Comparison of ENCODE assay signal across 8 cellular contexts in the genomic region with DNA sequence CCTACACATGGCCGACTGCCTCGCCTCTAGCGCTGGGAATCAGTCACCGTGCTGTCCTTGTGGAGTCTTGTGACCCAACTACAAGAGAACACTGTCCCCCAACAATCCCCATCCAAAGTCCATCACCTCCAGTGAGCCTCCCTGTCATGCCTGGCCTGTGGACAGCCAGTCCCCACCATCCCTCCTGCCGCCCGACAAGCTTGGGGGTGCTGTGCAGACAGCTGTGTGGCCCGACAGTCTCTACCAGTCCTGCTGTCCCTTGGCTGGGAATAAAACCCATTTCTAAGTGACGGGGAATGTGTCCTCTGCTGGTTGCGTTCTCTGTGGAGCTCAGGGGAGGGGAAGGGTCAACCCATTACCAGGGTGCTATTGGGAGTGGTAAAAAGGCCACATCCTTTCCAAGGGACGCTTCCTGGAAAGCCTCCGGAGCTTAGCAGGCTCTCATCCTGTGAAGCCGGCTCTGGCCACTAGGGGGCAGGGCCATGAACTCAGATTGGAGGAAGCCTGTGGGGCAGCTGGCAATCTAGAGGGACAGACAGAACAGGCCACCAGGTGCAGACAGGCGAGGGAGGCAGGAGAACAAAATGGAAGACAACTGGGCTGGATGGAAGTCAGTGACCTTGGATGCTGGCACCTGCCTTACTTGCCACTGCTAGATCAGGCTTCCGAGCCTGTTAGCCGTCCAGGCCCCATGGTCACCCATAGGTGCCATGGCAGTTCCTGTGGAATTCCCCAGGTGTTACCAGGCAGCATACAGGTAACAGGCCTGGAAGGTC. TPM values are rescaled to one million over a fixed set of nuclear protein-coding genes. Genes with fewer than 3 reads are reported as not detected.
DNase-seq lines count a peak whose midpoint lies in the region; ATAC-seq and TF ChIP-seq lines count a peak whose summit lies in the region.

No MANE protein-coding gene starts in this region.

- H3K4me1 ChIP-seq in esophagus muscularis mucosa, result peaks cover 0 to 4% (median 0%) of the 10 kb centered on the region in 4 donors
- no peaks in the 10 kb centered on the region for H3K4me1 ChIP-seq in suprapubic skin

- H3K4me3 ChIP-seq in GM12875 (ENCODE audit: low read depth, low read length), result no peak overlapping the region
- H3K4me3 ChIP-seq in esophagus muscularis mucosa, result no peak overlapping the region
- H3K4me3 ChIP-seq in neural cell (ENCODE audit: low read length), result no peak overlapping the region
- H3K4me3 ChIP-seq in suprapubic skin, result no peak overlapping the region

- no peaks in the 10 kb centered on the region for H4K20me1 ChIP-seq in neural cell (ENCODE audit: insufficient read depth)

- H3K36me3 ChIP-seq in esophagus muscularis mucosa (no peaks in the 10 kb centered on the region), neural cell (ENCODE audit: insufficient read depth, low read length) (no peaks in the 10 kb centered on the region), suprapubic skin (no peaks in the 10 kb centered on the region)

- no peaks in the 10 kb centered on the region for H3K79me2 ChIP-seq in neural cell (replicated peaks; ENCODE audit: insufficient read depth, low read length)

- TF ChIP-seq CTCF in 22Rv1 (IDR thresholded peaks at IDR 0.05) (peak; percentile 98), GM12875 (IDR thresholded peaks at IDR 0.05; ENCODE audit: borderline replicate concordance, insufficient read depth, low read depth, low read length) (peak; percentile 91), esophagus muscularis mucosa (IDR thresholded peaks at IDR 0.05) (peak; percentile 59 to 84 (median 64)), neural cell (IDR thresholded peaks at IDR 0.05; ENCODE audit: poor library complexity, severe bottlenecking) (peak; percentile 46), suprapubic skin (IDR thresholded peaks at IDR 0.05) (peak; percentile 37 to 76)

- no peak for TF ChIP-seq RAD21 in neural cell (conservative IDR thresholded peaks at IDR 0.05)

- TF ChIP-seq POLR2A in esophagus muscularis mucosa (IDR thresholded peaks at IDR 0.05; ENCODE audit: low read depth) (no peak), suprapubic skin (IDR thresholded peaks at IDR 0.05) (no peak)

- no peak overlapping the region for H3K27ac ChIP-seq in 22Rv1
- H3K27ac ChIP-seq in esophagus muscularis mucosa (replicated peaks in 1 of 4), result no peak overlapping the region
- no peak overlapping the region for H3K27ac ChIP-seq in neural cell (ENCODE audit: low read length)
- H3K27ac ChIP-seq in suprapubic skin, result no peak overlapping the region

- no peak overlapping the region for H3K9ac ChIP-seq in neural cell (ENCODE audit: low read length)

- H3K27me3 ChIP-seq in esophagus muscularis mucosa, result no peaks in the 10 kb centered on the region
- no peaks in the 10 kb centered on the region for H3K27me3 ChIP-seq in neural cell (ENCODE audit: insufficient read depth, low read depth, low read length)
- no peaks in the 10 kb centered on the region for H3K27me3 ChIP-seq in suprapubic skin

- H2AFZ ChIP-seq in neural cell (ENCODE audit: low read depth, low read length), result no peak overlapping the region

- H3K9me3 ChIP-seq in esophagus muscularis mucosa (no peaks in the 10 kb centered on the region), neural cell (ENCODE audit: low read length) (no peaks in the 10 kb centered on the region), suprapubic skin (no peaks in the 10 kb centered on the region)

- DNase-seq in NOMO-1 treated with DMSO at 0.1 percent for 48 hours (lab: John Stamatoyannopoulos, UW; ENCODE audit: unreplicated experiment), result peak; percentile 41
- DNase-seq in activated CD8-positive, alpha-beta memory T cell treated with anti-CD3 and anti-CD28 coated beads, Interleukin-2, amount 50 U/mL, for 4 hours, result peak; percentile 77
- peak; percentile 93 for DNase-seq in esophagus muscularis mucosa (ENCODE audit: extremely low spot score)
- DNase-seq in suprapubic skin (ENCODE audit: low spot score in 2 of 2), result peak; percentile 79 to 81

- 64% methylated on average over 11 of the region's 15 CpGs for WGBS in esophagus muscularis mucosa
- 64% methylated on average over 11 of the region's 15 CpGs for WGBS in suprapubic skin

- H3F3A ChIP-seq in neural cell (ENCODE audit: insufficient read depth, low read length, poor library complexity, severe bottlenecking), result no peaks in the 10 kb centered on the region

- no peak overlapping the region for H3K4me2 ChIP-seq in neural cell (ENCODE audit: low read length)

- TF ChIP-seq EP300 in esophagus muscularis mucosa (IDR thresholded peaks at IDR 0.05) (no peak), neural cell (conservative IDR thresholded peaks at IDR 0.05; ENCODE audit: poor library complexity, severe bottlenecking) (no peak), suprapubic skin (IDR thresholded peaks at IDR 0.05) (no peak)

- intact Hi-C loops in esophagus muscularis mucosa (cut with DNase I), result no loop called here

- no peaks in the 10 kb centered on the region for H3K9me2 ChIP-seq in neural cell (ENCODE audit: insufficient read depth, low read length)

- ATAC-seq in HG02884 (IDR thresholded peaks at IDR 0.05; ENCODE audit: unreplicated experiment), result peak; percentile 85

TF ChIP-seq in neural cell, 6 proteins besides CTCF, POLR2A, EP300 and RAD21:
- TF ChIP-seq SMC3 (conservative IDR thresholded peaks at IDR 0.05; ENCODE audit: poor library complexity) (no peak), TAF1 (IDR thresholded peaks at IDR 0.05; ENCODE audit: low read depth) (no peak), EZH2 (IDR thresholded peaks at IDR 0.05; ENCODE audit: borderline replicate concordance, insufficient read depth, low read length, poor library complexity, severe bottlenecking) (no peak), MXI1 (conservative IDR thresholded peaks at IDR 0.05; ENCODE audit: poor library complexity, severe bottlenecking) (no peak), POLR2AphosphoS5 (IDR thresholded peaks at IDR 0.05) (no peak)
- TF ChIP-seq, protein P1, sequence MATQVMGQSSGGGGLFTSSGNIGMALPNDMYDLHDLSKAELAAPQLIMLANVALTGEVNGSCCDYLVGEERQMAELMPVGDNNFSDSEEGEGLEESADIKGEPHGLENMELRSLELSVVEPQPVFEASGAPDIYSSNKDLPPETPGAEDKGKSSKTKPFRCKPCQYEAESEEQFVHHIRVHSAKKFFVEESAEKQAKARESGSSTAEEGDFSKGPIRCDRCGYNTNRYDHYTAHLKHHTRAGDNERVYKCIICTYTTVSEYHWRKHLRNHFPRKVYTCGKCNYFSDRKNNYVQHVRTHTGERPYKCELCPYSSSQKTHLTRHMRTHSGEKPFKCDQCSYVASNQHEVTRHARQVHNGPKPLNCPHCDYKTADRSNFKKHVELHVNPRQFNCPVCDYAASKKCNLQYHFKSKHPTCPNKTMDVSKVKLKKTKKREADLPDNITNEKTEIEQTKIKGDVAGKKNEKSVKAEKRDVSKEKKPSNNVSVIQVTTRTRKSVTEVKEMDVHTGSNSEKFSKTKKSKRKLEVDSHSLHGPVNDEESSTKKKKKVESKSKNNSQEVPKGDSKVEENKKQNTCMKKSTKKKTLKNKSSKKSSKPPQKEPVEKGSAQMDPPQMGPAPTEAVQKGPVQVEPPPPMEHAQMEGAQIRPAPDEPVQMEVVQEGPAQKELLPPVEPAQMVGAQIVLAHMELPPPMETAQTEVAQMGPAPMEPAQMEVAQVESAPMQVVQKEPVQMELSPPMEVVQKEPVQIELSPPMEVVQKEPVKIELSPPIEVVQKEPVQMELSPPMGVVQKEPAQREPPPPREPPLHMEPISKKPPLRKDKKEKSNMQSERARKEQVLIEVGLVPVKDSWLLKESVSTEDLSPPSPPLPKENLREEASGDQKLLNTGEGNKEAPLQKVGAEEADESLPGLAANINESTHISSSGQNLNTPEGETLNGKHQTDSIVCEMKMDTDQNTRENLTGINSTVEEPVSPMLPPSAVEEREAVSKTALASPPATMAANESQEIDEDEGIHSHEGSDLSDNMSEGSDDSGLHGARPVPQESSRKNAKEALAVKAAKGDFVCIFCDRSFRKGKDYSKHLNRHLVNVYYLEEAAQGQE (IDR thresholded peaks at IDR 0.05; ENCODE audit: borderline replicate concordance), result no peak
TF ChIP-seq in neural cell: peak in this region for 0.

RNA-seq across cellular contexts. Expression of a gene that starts 12.0 kb away (rescaled TPM):
- total RNA-seq in esophagus muscularis mucosa, result 10 to 100 TPM; 37.7 to 49.1 (median 43.2) TPM
- 29.2 and 31.6 TPM in 2 replicates for polyA plus RNA-seq in neural cell
- 88.1 and 98.7 TPM in 2 replicates for polyA minus RNA-seq in neural cell
- 10 to 100 TPM; 18.6 to 27.3 (median 22.2) TPM for total RNA-seq in suprapubic skin

RNA-seq across cellular contexts. Expression of a gene that starts 46.0 kb away (rescaled TPM):
- total RNA-seq in esophagus muscularis mucosa (10 to 100 TPM in 3 of 4 donors, 1 to 10 TPM in 1; 9.6 to 14.2 (median 13.3) TPM), suprapubic skin (10 to 100 TPM; 10.6 to 36.6 (median 11.7) TPM)
- polyA plus RNA-seq in neural cell, result 76.3 and 128 TPM in 2 replicates
- polyA minus RNA-seq in neural cell, result 54.3 and 64.7 TPM in 2 replicates

Comparison
In these comparisons a context has a peak if more than half of its experiments do, and no peak if none do; other contexts are left out.
1. CTCF ChIP-seq: peak in every context shown above with its lines; median percentile 98 in 22Rv1; 91 in GM12875; 64 in esophagus muscularis mucosa; 56 in suprapubic skin; 46 in neural cell.
2. DNase-seq: peak in every context shown above with its lines; median percentile 93 in esophagus muscularis mucosa; 80 in suprapubic skin; 77 in activated CD8-positive, alpha-beta memory T cell treated with anti-CD3 and anti-CD28 coated beads, Interleukin-2, amount 50 U/mL, for 4 hours; 41 in NOMO-1 treated with DMSO at 0.1 percent for 48 hours.